ENCODE assay signal across 8 cellular contexts in the genomic region with DNA sequence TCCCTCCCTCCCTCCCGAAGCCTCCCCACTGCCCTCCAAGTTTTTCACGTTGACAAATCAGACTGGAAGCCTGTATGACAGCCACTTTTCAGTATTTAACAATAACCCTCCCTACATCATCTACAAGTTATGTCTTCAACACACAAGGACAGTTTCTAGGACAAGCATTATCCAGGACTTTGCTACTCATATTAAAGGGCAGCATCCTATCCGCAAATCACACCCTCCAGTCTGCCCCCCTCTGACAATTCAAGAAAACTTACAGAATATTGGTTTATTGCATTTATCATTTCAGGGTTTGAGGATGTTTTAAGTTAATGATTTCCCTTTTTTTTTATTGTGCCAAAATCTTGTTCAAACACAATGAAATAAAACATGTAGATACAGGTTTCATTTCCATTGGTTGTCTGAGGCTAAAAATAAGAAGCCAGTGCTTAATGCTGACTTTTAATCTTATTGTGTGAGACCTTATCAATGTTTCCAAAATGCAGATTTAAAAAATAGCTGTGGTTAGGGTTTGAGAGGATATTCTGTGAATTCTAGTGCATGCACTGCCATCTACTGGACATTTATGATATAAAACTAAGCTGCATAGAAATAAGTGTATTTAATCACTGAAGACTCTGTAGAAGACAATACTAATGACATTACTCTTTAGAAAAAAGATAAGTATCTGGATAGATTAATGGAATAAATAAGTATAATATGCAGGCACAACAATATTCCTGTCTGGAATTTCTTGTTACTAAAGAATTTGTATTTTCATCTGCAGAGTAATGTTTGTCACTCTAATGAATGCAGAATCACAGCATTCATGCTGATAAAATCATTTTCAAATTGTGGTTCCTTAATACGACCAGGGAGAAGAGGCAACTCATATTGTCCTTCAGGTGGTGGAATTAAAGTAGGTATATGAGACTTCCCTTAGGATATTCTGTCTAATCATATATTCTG.
DNase-seq lines count a peak whose midpoint lies in the region; TF ChIP-seq lines count a peak whose summit lies in the region.

No MANE protein-coding gene starts in this region.

- H3K36me3 ChIP-seq in cardiac muscle cell (no peaks in the 10 kb centered on the region), Peyer's patch (no peaks in the 10 kb centered on the region)

- H3K27me3 ChIP-seq in cardiac muscle cell = no peaks in the 10 kb centered on the region
- no peaks in the 10 kb centered on the region for H3K27me3 ChIP-seq in Peyer's patch
- H3K27me3 ChIP-seq in dorsolateral prefrontal cortex = no peaks in the 10 kb centered on the region

- H3K4me3 ChIP-seq in cardiac muscle cell (no peak overlapping the region), Peyer's patch (no peak overlapping the region), dorsolateral prefrontal cortex (no peak overlapping the region)

- intact Hi-C loops in cardiac septum (cut with DNase I) = loop anchor here (1.0 kb wide), 2 partner anchors 232 to 331 kb away; no protein-coding TSS in a partner anchor
- intact Hi-C loops in dorsolateral prefrontal cortex (cut with DNase I) = loop anchor here in 1 of 2 donors (2.0 to 10.0 kb wide), 2 partner anchors 330 to 444 kb away; no protein-coding TSS in a partner anchor

- DNase-seq in cardiac muscle cell (ENCODE audit: low read depth in 1 of 2, low spot score in 1 of 2) (peak; percentile 67 to 83), cardiac septum (ENCODE audit: low spot score) (no peak), HS-5 (ENCODE audit: low read depth) (peak; percentile 55), Peyer's patch (no peak), dorsolateral prefrontal cortex (no peak), midbrain (lab: John Stamatoyannopoulos, UW) (peak; percentile 73), T1000 (lab: John Stamatoyannopoulos, UW) (no peak), NCI-H524 treated with DMSO at 0.1 percent for 48 hours (lab: John Stamatoyannopoulos, UW) (no peak)

- H3K9me3 ChIP-seq in cardiac muscle cell (ENCODE audit: low read depth) (no peaks in the 10 kb centered on the region), Peyer's patch (no peaks in the 10 kb centered on the region)

- H3K27ac ChIP-seq in cardiac muscle cell (no peak overlapping the region), Peyer's patch (peak overlapping the region in 1 of 4 donors; percentile 18), dorsolateral prefrontal cortex (peak overlapping the region in 1 of 59 donors; percentile 12)

- H3K4me1 ChIP-seq in cardiac muscle cell (ENCODE audit: low read depth) (peaks cover 10% of the 10 kb centered on the region), Peyer's patch (peaks cover 0 to 29% (median 4%) of the 10 kb centered on the region in 4 donors)

- no peak for TF ChIP-seq POLR2A in Peyer's patch (IDR thresholded peaks at IDR 0.05)

- TF ChIP-seq CTCF in cardiac muscle cell (IDR thresholded peaks at IDR 0.05; ENCODE audit: low read depth, low read length) = peak; percentile 47
- peak; percentile 31 to 89 (median 82) for TF ChIP-seq CTCF in Peyer's patch (IDR thresholded peaks at IDR 0.05)
- peak; percentile 73 to 98 (median 85) for TF ChIP-seq CTCF in dorsolateral prefrontal cortex (IDR thresholded peaks at IDR 0.05 in 54 of 56, conservative IDR thresholded peaks at IDR 0.05 in 2 of 56; ENCODE audit: low read depth in 1 of 56, partially characterized antibody in 56 of 56)

Comparison
In these comparisons a context has a peak if more than half of its experiments do, and no peak if none do; other contexts are left out.
1. DNase-seq: peak in cardiac muscle cell (2 of 2), HS-5 (single experiment) and midbrain (single experiment); none in cardiac septum (single experiment), Peyer's patch (0 of 3), dorsolateral prefrontal cortex (0 of 10), T1000 (single experiment) and NCI-H524 treated with DMSO at 0.1 percent for 48 hours (single experiment).
2. Peak in every context shown above with its lines, with median percentiles within 50 percentile points of each other: CTCF ChIP-seq.